In the genomic region with DNA sequence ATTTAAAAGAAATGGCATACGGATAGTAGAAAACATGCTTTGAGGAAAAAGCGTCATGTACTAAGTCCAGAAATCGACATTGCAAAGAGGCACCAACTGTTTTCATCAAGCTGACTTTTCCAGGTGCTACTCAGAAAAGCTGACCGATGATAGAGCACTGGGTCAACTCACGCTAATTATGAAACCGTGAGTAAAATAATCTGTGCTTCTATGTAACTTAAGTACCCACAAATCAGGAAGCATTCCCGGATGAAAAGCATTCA, we compare ENCODE assay signal across 8 cellular contexts. TPM values are rescaled to one million over a fixed set of nuclear protein-coding genes. Genes with fewer than 3 reads are reported as not detected.
DNase-seq lines count a peak whose midpoint lies in the region; ATAC-seq, FAIRE-seq and TF ChIP-seq lines count a peak whose summit lies in the region.

No MANE protein-coding gene starts in this region.

- no peak overlapping the region for H3K4ac ChIP-seq in neuronal stem cell (ENCODE audit: low read length)

- no peaks in the 10 kb centered on the region for H3K9me1 ChIP-seq in endothelial cell of umbilical vein (replicated peaks; ENCODE audit: control insufficient read depth, extremely low read depth, insufficient read depth, low read length)

- H3K9me3 ChIP-seq in endothelial cell of umbilical vein (replicated peaks; ENCODE audit: control insufficient read depth, insufficient read depth, low read length), result no peaks in the 10 kb centered on the region
- H3K9me3 ChIP-seq in neuronal stem cell (replicated peaks in 1 of 2; ENCODE audit: control insufficient read depth in 2 of 2, insufficient read depth in 1 of 2, low read depth in 1 of 2, low read length in 2 of 2), result no peaks in the 10 kb centered on the region

- no peak overlapping the region for H3K18ac ChIP-seq in neuronal stem cell (ENCODE audit: low read length)

- TF ChIP-seq CTCF in NB4 (IDR thresholded peaks at IDR 0.05; ENCODE audit: low read depth, low read length) (no peak), endothelial cell of umbilical vein (IDR thresholded peaks at IDR 0.05; ENCODE audit: extremely low read depth in 1 of 2, insufficient read depth in 1 of 2, low read depth in 1 of 2, low read length in 2 of 2) (no peak)

- DNase-seq in H7 (no peak), NB4 (ENCODE audit: low read depth) (no peak), endothelial cell of umbilical vein (ENCODE audit: low read depth, low spot score) (no peak), neuronal stem cell (ENCODE audit: low spot score) (no peak), SHP77 treated with DMSO at 0.1 percent for 48 hours (lab: John Stamatoyannopoulos, UW) (no peak), LoVo (ENCODE audit: low spot score) (no peak), superior temporal gyrus (ENCODE audit: extremely low spot score) (no peak)

- no TSS peak for BruUV-seq in endothelial cell of umbilical vein (replicated peaks; lab: Mats Ljungman, UMichigan)

- H2BK12ac ChIP-seq in neuronal stem cell (ENCODE audit: low read length), result no peak overlapping the region

- peaks cover 9% of the 10 kb centered on the region for H3K79me1 ChIP-seq in neuronal stem cell (ENCODE audit: low read depth, low read length)

- H4K8ac ChIP-seq in neuronal stem cell (ENCODE audit: low read depth, low read length), result no peak overlapping the region

- H3K27me3 ChIP-seq in H7 (ENCODE audit: control insufficient read depth, insufficient read depth, low read length), result no peaks in the 10 kb centered on the region
- H3K27me3 ChIP-seq in endothelial cell of umbilical vein (ENCODE audit: control insufficient read depth in 2 of 2, insufficient read depth in 2 of 2, low read length in 2 of 2), result no peaks in the 10 kb centered on the region
- no peaks in the 10 kb centered on the region for H3K27me3 ChIP-seq in neuronal stem cell (ENCODE audit: control insufficient read depth in 3 of 3, insufficient read depth in 3 of 3, low read depth in 1 of 3, low read length in 3 of 3)

- peaks cover 42% of the 10 kb centered on the region for H3K79me2 ChIP-seq in endothelial cell of umbilical vein (ENCODE audit: control insufficient read depth, insufficient read depth, low read length)

- no peak overlapping the region for H3K14ac ChIP-seq in neuronal stem cell (ENCODE audit: low read length)

- no peak for TF ChIP-seq POLR2A in NB4 (IDR thresholded peaks at IDR 0.05; ENCODE audit: extremely low read depth, insufficient read length)
- TF ChIP-seq POLR2A in endothelial cell of umbilical vein (IDR thresholded peaks at IDR 0.05; ENCODE audit: low read depth, low read length), result no peak

- no CpG with 5 or more reads among the region's 7 CpGs for WGBS in neuronal stem cell (ENCODE audit: extremely low coverage in 2 of 2, insufficient read length in 2 of 2, insufficient replicate concordance in 1 of 2), 2 donors

- intact Hi-C loops in endothelial cell of umbilical vein (cut with micrococcal nuclease), result loop anchor here (1.0 to 2.0 kb wide), 3 partner anchors 46 to 86 kb away; a partner anchor contains a TSS

- no peak overlapping the region for H2BK120ac ChIP-seq in neuronal stem cell (ENCODE audit: low read depth, low read length)

- H3K4me1 ChIP-seq in endothelial cell of umbilical vein (ENCODE audit: control insufficient read depth, extremely low read depth, insufficient read depth, low read length) (peaks cover 12% of the 10 kb centered on the region), neuronal stem cell (ENCODE audit: control insufficient read depth in 2 of 2, insufficient read depth in 1 of 2, low read depth in 1 of 2, low read length in 2 of 2) (peaks cover 3 to 7% of the 10 kb centered on the region in 2 donors)

- no peak overlapping the region for H3K23ac ChIP-seq in neuronal stem cell (ENCODE audit: low read depth, low read length, poor library complexity)

- peak overlapping the region; percentile 86 for H3K4me2 ChIP-seq in endothelial cell of umbilical vein (ENCODE audit: insufficient read depth, low read length)
- peak overlapping the region; percentile 65 for H3K4me2 ChIP-seq in neuronal stem cell (ENCODE audit: insufficient read depth, low read length, poor library complexity, severe bottlenecking)

- peak overlapping the region; percentile 84 for H3K9ac ChIP-seq in endothelial cell of umbilical vein (replicated peaks; ENCODE audit: extremely low read depth, insufficient read depth, low read length)
- H3K9ac ChIP-seq in neuronal stem cell (ENCODE audit: low read depth, low read length, poor library complexity), result no peak overlapping the region

- H3K36me3 ChIP-seq in H7 (replicated peaks; ENCODE audit: control insufficient read depth, insufficient read depth, low read length) (no peaks in the 10 kb centered on the region), endothelial cell of umbilical vein (ENCODE audit: control insufficient read depth in 2 of 2, extremely low read depth in 1 of 2, insufficient read depth in 2 of 2, low read length in 2 of 2) (peaks cover 0 to 3% of the 10 kb centered on the region in 2 experiments), neuronal stem cell (replicated peaks in 1 of 2; ENCODE audit: control insufficient read depth in 2 of 2, insufficient read depth in 2 of 2, low read length in 2 of 2) (peaks cover 0 to 9% of the 10 kb centered on the region in 2 donors)

- FAIRE-seq in endothelial cell of umbilical vein (lab: Jason Lieb, UNC), result no peak

- H2BK5ac ChIP-seq in neuronal stem cell (ENCODE audit: low read length), result no peak overlapping the region

- H4K20me1 ChIP-seq in endothelial cell of umbilical vein (replicated peaks; ENCODE audit: control insufficient read depth, extremely low read depth, insufficient read depth, low read length), result no peaks in the 10 kb centered on the region

- peak overlapping the region; percentile 82 for H3K4me3 ChIP-seq in H7 (ENCODE audit: insufficient read depth, low read depth, low read length)
- peak overlapping the region; percentile 81 for H3K4me3 ChIP-seq in NB4 (ENCODE audit: low read depth, low read length)
- H3K4me3 ChIP-seq in endothelial cell of umbilical vein (replicated peaks in 1 of 3; ENCODE audit: insufficient read depth in 1 of 3, low read depth in 1 of 3, low read length in 3 of 3), result peak overlapping the region; percentile 61 to 81 (median 72)
- H3K4me3 ChIP-seq in neuronal stem cell (ENCODE audit: low read length in 2 of 2), result peak overlapping the region; percentile 81 to 96

- POLR2A ChIA-PET in endothelial cell of umbilical vein (lab: Charles Lee), result no interaction called here

- H3K27ac ChIP-seq in endothelial cell of umbilical vein (ENCODE audit: insufficient read depth, low read depth, low read length) (peak overlapping the region; percentile 71), neuronal stem cell (replicated peaks; ENCODE audit: low read length) (no peak overlapping the region)

- no peak overlapping the region for H4K91ac ChIP-seq in neuronal stem cell (ENCODE audit: low read depth, low read length, poor library complexity)

- peak; percentile 20 for ATAC-seq in GM18508 (IDR thresholded peaks at IDR 0.05; ENCODE audit: insufficient read depth, unreplicated experiment)

- CTCF ChIA-PET in endothelial cell of umbilical vein (lab: Charles Lee), result interaction anchor here (1.2 to 1.5 kb wide), 2 partner anchors 9 to 53 kb away, joined by 4 to 5 read pairs; no protein-coding TSS in a partner anchor

- dilution Hi-C loops in endothelial cell of umbilical vein (cut with MboI; ENCODE audit: extremely low pct_ligation_motif_present, low sequenced_read_pairs), result no loop called here

- H2AFZ ChIP-seq in endothelial cell of umbilical vein (ENCODE audit: low read depth, low read length), result peak overlapping the region; percentile 90
- peak overlapping the region; percentile 91 for H2AFZ ChIP-seq in neuronal stem cell (ENCODE audit: low read length)

- H2AK5ac ChIP-seq in neuronal stem cell (ENCODE audit: low read depth, low read length), result no peak overlapping the region

- no peak overlapping the region for H2BK15ac ChIP-seq in neuronal stem cell (ENCODE audit: low read length)

TF ChIP-seq in endothelial cell of umbilical vein, 7 proteins besides CTCF, POLR2A, EP300 and RAD21 (continues in another document):
- no peak for TF ChIP-seq POLR2AphosphoS5 (IDR thresholded peaks at IDR 0.05; ENCODE audit: insufficient read depth, low read depth, low read length)
- TF ChIP-seq JUN (IDR thresholded peaks at IDR 0.05; ENCODE audit: borderline replicate concordance, insufficient read depth, insufficient read length, low read depth), result no peak
- TF ChIP-seq MYC (IDR thresholded peaks at IDR 0.05; ENCODE audit: low read depth, low read length), result no peak
- no peak for TF ChIP-seq EZH2 (IDR thresholded peaks at IDR 0.05; ENCODE audit: borderline replicate concordance, low read depth, low read length, severe bottlenecking)
- TF ChIP-seq, protein P1, sequence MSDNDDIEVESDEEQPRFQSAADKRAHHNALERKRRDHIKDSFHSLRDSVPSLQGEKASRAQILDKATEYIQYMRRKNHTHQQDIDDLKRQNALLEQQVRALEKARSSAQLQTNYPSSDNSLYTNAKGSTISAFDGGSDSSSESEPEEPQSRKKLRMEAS (IDR thresholded peaks at IDR 0.05; ENCODE audit: insufficient read depth, insufficient read length), result no peak
- TF ChIP-seq FOS (IDR thresholded peaks at IDR 0.05; ENCODE audit: borderline replicate concordance, insufficient read depth, low read length), result no peak

RNA-seq across cellular contexts. Expression of a gene that starts 0.4 kb away (rescaled TPM):
- 33.4 and 38.4 TPM in 2 replicates for total RNA-seq in H7 (2014; rRNA removed; shearing (Covaris generic))
- 18.5 and 22.1 TPM in 2 replicates for total RNA-seq in endothelial cell of umbilical vein
- 8.4 and 8.6 TPM in 2 replicates for polyA plus RNA-seq in endothelial cell of umbilical vein
- polyA plus RNA-seq in endothelial cell of umbilical vein (2011; cell fraction: cytosol; rRNA removed), result 10.3 and 11.4 TPM in 2 replicates
- 12.0 and 14.6 TPM in 2 replicates for polyA plus RNA-seq in endothelial cell of umbilical vein (2011; cell fraction: nucleus; rRNA removed)
- 12.7 and 19.5 TPM in 2 replicates for polyA plus RNA-seq in endothelial cell of umbilical vein (2012)
- polyA minus RNA-seq in endothelial cell of umbilical vein, result 15.2 and 15.4 TPM in 2 replicates
- polyA minus RNA-seq in endothelial cell of umbilical vein (2011; cell fraction: cytosol; rRNA and poly(A)+ RNA removed), result 8.8 TPM
- polyA minus RNA-seq in endothelial cell of umbilical vein (2011; cell fraction: nucleus; rRNA and poly(A)+ RNA removed), result 20.7 and 28.3 TPM in 2 replicates
- polyA plus RNA-seq in neuronal stem cell (2013, experiment 1 of 2), result 19.0 TPM
- polyA plus RNA-seq in neuronal stem cell (2013, experiment 2 of 2), result 18.7 TPM

RNA-seq across cellular contexts. Expression of a gene that starts 45.3 kb away (rescaled TPM):
- 0.66 and 1.3 TPM in 2 replicates for total RNA-seq in H7 (2014; rRNA removed; shearing (Covaris generic))
- total RNA-seq in endothelial cell of umbilical vein, result 1.7 and 1.9 TPM in 2 replicates
- 0.53 and 0.69 TPM in 2 replicates for polyA plus RNA-seq in endothelial cell of umbilical vein
- polyA plus RNA-seq in endothelial cell of umbilical vein (2011; cell fraction: cytosol; rRNA removed), result 0.59 and 0.92 TPM in 2 replicates
- 0.36 and 1.0 TPM in 2 replicates for polyA plus RNA-seq in endothelial cell of umbilical vein (2011; cell fraction: nucleus; rRNA removed)
- 0.74 and 0.75 TPM in 2 replicates for polyA plus RNA-seq in endothelial cell of umbilical vein (2012)
- polyA minus RNA-seq in endothelial cell of umbilical vein, result 2.0 and 2.6 TPM in 2 replicates
- polyA minus RNA-seq in endothelial cell of umbilical vein (2011; cell fraction: cytosol; rRNA and poly(A)+ RNA removed), result 1.8 TPM
- 0.29 and 0.91 TPM in 2 replicates for polyA minus RNA-seq in endothelial cell of umbilical vein (2011; cell fraction: nucleus; rRNA and poly(A)+ RNA removed)
- 1.5 TPM for polyA plus RNA-seq in neuronal stem cell (2013, experiment 1 of 2)
- 1.7 TPM for polyA plus RNA-seq in neuronal stem cell (2013, experiment 2 of 2)
